ENCODE assay signal across 14 cellular contexts in the genomic region with DNA sequence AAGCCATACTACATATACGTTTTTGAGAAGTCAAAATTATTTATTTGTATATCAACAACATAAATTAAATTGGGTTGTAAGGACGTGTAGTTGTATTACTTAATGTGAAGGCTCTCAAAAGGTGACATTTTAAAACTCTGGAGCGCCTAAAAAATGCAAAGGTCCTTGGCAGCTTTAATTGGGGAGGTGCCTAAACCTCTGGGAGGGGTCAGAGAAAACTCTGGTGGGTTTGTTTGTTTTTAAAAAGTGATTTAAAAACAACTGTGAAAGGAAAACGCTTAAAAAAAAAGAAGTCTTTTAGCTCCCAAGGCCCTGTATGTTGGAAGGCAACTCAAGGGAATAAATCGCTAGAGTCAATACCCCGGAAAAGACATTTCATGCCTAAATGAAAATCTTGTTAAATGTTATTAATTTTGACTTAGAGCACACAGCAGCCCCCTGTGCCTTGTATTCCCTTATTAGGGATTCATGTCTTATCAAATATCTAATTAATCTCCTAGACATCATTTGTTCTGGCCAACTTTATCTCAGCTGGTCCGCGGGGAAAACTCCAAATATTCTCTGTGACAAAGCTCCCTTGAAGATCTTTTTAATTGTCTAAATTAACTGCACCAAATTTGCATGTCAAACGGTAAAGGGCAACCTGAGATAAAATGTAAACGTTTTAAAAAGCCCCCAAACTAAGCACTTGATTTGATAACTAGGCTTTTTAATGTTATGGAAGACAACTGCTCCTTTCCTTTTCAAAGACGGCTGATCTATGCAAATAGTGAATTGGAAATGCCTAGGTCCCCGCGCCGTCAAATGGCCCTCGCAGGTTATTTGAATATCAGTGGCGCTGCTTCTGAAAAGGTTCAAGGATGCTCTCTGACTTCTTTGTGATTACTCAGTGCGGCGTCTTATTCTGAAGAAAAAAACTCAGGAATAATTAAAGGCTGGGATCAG. TPM values are rescaled to one million over a fixed set of nuclear protein-coding genes. Genes with fewer than 3 reads are reported as not detected.
A peak's percentile ranks its signal among the peaks of the same experiment; 100 is the strongest.
DNase-seq lines count a peak whose midpoint lies in the region; ATAC-seq, FAIRE-seq and TF ChIP-seq lines count a peak whose summit lies in the region.
"Had no signal": no experiment of that assay in that cellular context is flagged by ENCODE, and none has a peak within 500 bp of the region (broad histone marks: within the 10 kb centered on the region; RNA-seq: fewer than 3 reads in every experiment).

No MANE protein-coding gene starts in this region.

- H3K27ac ChIP-seq in H9 (ENCODE audit: insufficient read length, low read depth, low read length) = no peak overlapping the region

- no peak overlapping the region for H3K56ac ChIP-seq in H9 (ENCODE audit: insufficient read length, low read depth, low read length)

- no peaks in the 10 kb centered on the region for H3K9me3 ChIP-seq in H9 (ENCODE audit: control insufficient read depth, low read depth, low read length)

- no peak overlapping the region for H2BK5ac ChIP-seq in H9 (ENCODE audit: insufficient read length, low read length)

- H3K4me1 Mint-ChIP-seq in H9 (peaks cover 43 to 53% of the 10 kb centered on the region in 2 experiments), WTC11 (peaks cover 53% of the 10 kb centered on the region), naive B cell (peaks cover 25 to 36% (median 36%) of the 10 kb centered on the region in 3 donors)

- no peak overlapping the region for H2BK12ac ChIP-seq in H9 (ENCODE audit: insufficient read length, low read depth, low read length)

- POLR2A ChIA-PET in WTC11 (lab: Charles Lee) = no interaction called here

- ATAC-seq in WTC11 = no peak
- no peak for ATAC-seq in naive B cell (ENCODE audit: low read depth in 2 of 2)

- no peak overlapping the region for H3T11ph ChIP-seq in H9 (ENCODE audit: low read length)

- no peak for FAIRE-seq in frontal cortex (lab: Jason Lieb, UNC)
- FAIRE-seq: colon, urothelium cell line had no signal

- H3K4me1 ChIP-seq in H9 (ENCODE audit: insufficient read depth, low read length) = no peaks in the 10 kb centered on the region; the same call in 1 of the 2 replicates

- no peak overlapping the region for H3K14ac ChIP-seq in H9 (ENCODE audit: insufficient read depth, low read length)

- H3K36me3 Mint-ChIP-seq in H9 (ENCODE audit: insufficient read depth in 1 of 3, low read depth in 3 of 3) (peaks cover 0 to 3% (median 0%) of the 10 kb centered on the region in 3 experiments; a peak in 1 of 7 replicates), WTC11 (no peaks in the 10 kb centered on the region), naive B cell (no peaks in the 10 kb centered on the region)

- H3K27me3 ChIP-seq in H9 (ENCODE audit: insufficient read depth, low read length) = peaks cover 75% of the 10 kb centered on the region

- no peak overlapping the region for H4K8ac ChIP-seq in H9 (replicated peaks; ENCODE audit: insufficient read length, low read depth, low read length)

- H3K27me3 Mint-ChIP-seq in H9 (ENCODE audit: low read depth) (peaks cover 97% of the 10 kb centered on the region), WTC11 (ENCODE audit: low read depth) (peaks cover 97% of the 10 kb centered on the region), naive B cell (peaks cover 36 to 57% (median 50%) of the 10 kb centered on the region in 3 donors)

- H3K27ac Mint-ChIP-seq in H9 (no peak overlapping the region), WTC11 (no peak overlapping the region), naive B cell (peak overlapping the region in 5 of 6 donors; percentile 49 to 86 (median 59))

- WGBS in H9 (ENCODE audit: extremely low coverage, insufficient read length, low lambda C conversion rate) = no CpG with 5 or more reads among the region's 18 CpGs

- H2AK5ac ChIP-seq in H9 (ENCODE audit: insufficient read length, low read length) = no peak overlapping the region

- no peak overlapping the region for H2BK15ac ChIP-seq in H9 (ENCODE audit: low read depth, low read length)

- H2BK120ac ChIP-seq in H9 (ENCODE audit: low read depth, low read length, poor library complexity, severe bottlenecking) = no peak overlapping the region

- H3K18ac ChIP-seq in H9 (ENCODE audit: insufficient read length, low read depth, low read length) = no peak overlapping the region

- H2AFZ ChIP-seq in H9 (ENCODE audit: low read length) = no peak overlapping the region

- peaks cover 0 to 12% of the 10 kb centered on the region in 2 experiments; a peak in 1 of 5 replicates for H3K9me3 Mint-ChIP-seq in H9
- H3K9me3 Mint-ChIP-seq in WTC11 = no peaks in the 10 kb centered on the region
- peaks cover 0 to 15% (median 7%) of the 10 kb centered on the region in 7 donors for H3K9me3 Mint-ChIP-seq in naive B cell

- no peak overlapping the region for H3K4ac ChIP-seq in H9 (ENCODE audit: low read depth, low read length)

- no peak overlapping the region for H2BK20ac ChIP-seq in H9 (ENCODE audit: low read depth, low read length, poor library complexity, severe bottlenecking)

- no peak overlapping the region for H4K5ac ChIP-seq in H9 (ENCODE audit: insufficient read length, low read depth, low read length)

- no peak overlapping the region for H3K23ac ChIP-seq in H9 (ENCODE audit: insufficient read length, low read depth, low read length)

- TF ChIP-seq CTCF in H9 (conservative IDR thresholded peaks at IDR 0.05) = no peak
- no peak for TF ChIP-seq CTCF in WTC11 (IDR thresholded peaks at IDR 0.05)

- H3K4me2 ChIP-seq in H9 (ENCODE audit: insufficient read depth, insufficient read length, low read length) = no peak overlapping the region

- H4K91ac ChIP-seq in H9 (ENCODE audit: insufficient read length, low read depth, low read length) = no peak overlapping the region

- H3K79me2 ChIP-seq in H9 (ENCODE audit: insufficient read depth, low read length) = no peaks in the 10 kb centered on the region

- H3K79me1 ChIP-seq in H9 (ENCODE audit: insufficient read depth, low read depth, low read length, poor library complexity, severe bottlenecking) = no peaks in the 10 kb centered on the region

- H3K4me3 Mint-ChIP-seq in H9 (peak overlapping the region in 1 of 2 experiments; percentile 62; a peak in 2 of 5 replicates), WTC11 (peak overlapping the region; percentile 59), naive B cell (peak overlapping the region in 1 of 8 donors; percentile 69)

- no peaks in the 10 kb centered on the region for H4K20me1 ChIP-seq in H9 (ENCODE audit: control insufficient read depth, insufficient read depth, insufficient read length)

- no peak overlapping the region for H3K9ac ChIP-seq in H9 (ENCODE audit: extremely low read depth, insufficient read length, low read length)

- CTCF ChIA-PET in WTC11 (lab: Charles Lee) = interaction anchor here (3.8 kb wide), 1 partner anchor 11 kb away, joined by 56 read pairs; no protein-coding TSS in a partner anchor

- DNase-seq in NCI-H2227 (lab: John Stamatoyannopoulos, UW; ENCODE audit: unreplicated experiment) = peak; percentile 15
- DNase-seq in NCI-H2227 treated with DMSO at 0.1 percent for 48 hours (lab: John Stamatoyannopoulos, UW) = no peak
- DNase-seq in H9 = peak; percentile 73
- DNase-seq in WTC11 (ENCODE audit: low spot score) = peak; percentile 41
- no peak for DNase-seq in naive B cell
- DNase-seq in frontal cortex (ENCODE audit: low spot score in 2 of 2) = no peak
- no peak for DNase-seq in COR-L47 (lab: John Stamatoyannopoulos, UW)
- DNase-seq in germinal center (ENCODE audit: low spot score) = no peak
- DNase-seq: amniotic stem cell; mammary epithelial cell; stimulated activated CD8-positive, alpha-beta memory T cell treated with anti-CD3 and anti-CD28 coated beads, Interleukin-4, amount 100 ng/mL, for 48 hours had no signal

- peaks cover 48% of the 10 kb centered on the region for H3K23me2 ChIP-seq in H9 (ENCODE audit: insufficient read length, low read depth, low read length, poor library complexity, severe bottlenecking)

TF ChIP-seq in WTC11, 78 proteins besides CTCF, POLR2A, EP300 and RAD21:
- TF ChIP-seq, protein P1, sequence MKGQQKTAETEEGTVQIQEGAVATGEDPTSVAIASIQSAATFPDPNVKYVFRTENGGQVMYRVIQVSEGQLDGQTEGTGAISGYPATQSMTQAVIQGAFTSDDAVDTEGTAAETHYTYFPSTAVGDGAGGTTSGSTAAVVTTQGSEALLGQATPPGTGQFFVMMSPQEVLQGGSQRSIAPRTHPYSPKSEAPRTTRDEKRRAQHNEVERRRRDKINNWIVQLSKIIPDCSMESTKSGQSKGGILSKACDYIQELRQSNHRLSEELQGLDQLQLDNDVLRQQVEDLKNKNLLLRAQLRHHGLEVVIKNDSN (CRISPR knock-in tag; IDR thresholded peaks at IDR 0.05) = no peak
- TF ChIP-seq, protein P2, sequence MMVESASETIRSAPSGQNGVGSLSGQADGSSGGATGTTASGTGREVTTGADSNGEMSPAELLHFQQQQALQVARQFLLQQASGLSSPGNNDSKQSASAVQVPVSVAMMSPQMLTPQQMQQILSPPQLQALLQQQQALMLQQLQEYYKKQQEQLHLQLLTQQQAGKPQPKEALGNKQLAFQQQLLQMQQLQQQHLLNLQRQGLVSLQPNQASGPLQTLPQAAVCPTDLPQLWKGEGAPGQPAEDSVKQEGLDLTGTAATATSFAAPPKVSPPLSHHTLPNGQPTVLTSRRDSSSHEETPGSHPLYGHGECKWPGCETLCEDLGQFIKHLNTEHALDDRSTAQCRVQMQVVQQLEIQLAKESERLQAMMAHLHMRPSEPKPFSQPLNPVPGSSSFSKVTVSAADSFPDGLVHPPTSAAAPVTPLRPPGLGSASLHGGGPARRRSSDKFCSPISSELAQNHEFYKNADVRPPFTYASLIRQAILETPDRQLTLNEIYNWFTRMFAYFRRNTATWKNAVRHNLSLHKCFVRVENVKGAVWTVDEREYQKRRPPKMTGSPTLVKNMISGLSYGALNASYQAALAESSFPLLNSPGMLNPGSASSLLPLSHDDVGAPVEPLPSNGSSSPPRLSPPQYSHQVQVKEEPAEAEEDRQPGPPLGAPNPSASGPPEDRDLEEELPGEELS (CRISPR knock-in tag; IDR thresholded peaks at IDR 0.05) = peak; percentile 56; the same call in 1 of the 2 replicates

RNA-seq across cellular contexts. Expression of a gene that starts 4.1 kb away (rescaled TPM):
- not detected in 2 replicates for total RNA-seq in H9 (2021)
- total RNA-seq in WTC11 (2021) = 0.07 to 0.21 TPM in 2 of 3 replicates, not detected in the other
- not detected for polyA plus RNA-seq in naive B cell (ENCODE audit: low read depth in 6 of 6)
- 7.7 TPM for total RNA-seq in frontal cortex
- total RNA-seq: progenitor cell of endocrine pancreas had no signal
- polyA plus RNA-seq: mammary epithelial cell had no signal

RNA-seq across cellular contexts. Expression of a gene that starts 56.6 kb away (rescaled TPM):
- total RNA-seq in H9 (2021) (8.7 and 9.9 TPM in 2 replicates), WTC11 (2021) (8.0 to 13.0 TPM (median 11.3 TPM) in 3 replicates), frontal cortex (42.4 TPM)
- 10 to 100 TPM; 13.9 to 22.1 (median 16.5) TPM for polyA plus RNA-seq in naive B cell (ENCODE audit: low read depth in 6 of 6)

Comparison
In these comparisons a context has a peak if more than half of its experiments do, and no peak if none do; other contexts are left out.
1. DNase-seq: peak in NCI-H2227 (single experiment), H9 (single experiment) and WTC11 (single experiment); none in NCI-H2227 treated with DMSO at 0.1 percent for 48 hours (single experiment), naive B cell (single experiment), frontal cortex (0 of 2), COR-L47 (single experiment) and germinal center (single experiment).
2. H3K27ac Mint-ChIP-seq: peak in naive B cell (5 of 6); none in H9 (0 of 3) and WTC11 (single experiment).